8 cellular contexts compared by ENCODE assay signal in genomic region chr17:62968445-62968923, GRCh38. TPM values are rescaled to one million over a fixed set of nuclear protein-coding genes. Genes with fewer than 3 reads are reported as not detected.
DNase-seq lines count a peak whose midpoint lies in the region; ATAC-seq and TF ChIP-seq lines count a peak whose summit lies in the region.

No MANE protein-coding gene starts in this region.

- no peak overlapping the region for H3K27ac ChIP-seq in VCaP

- peaks cover 12% of the 10 kb centered on the region for H3K27me3 Mint-ChIP-seq in stimulated activated memory B cell treated with anti-CD40 and anti-IgM and Interleukin-4, amounts not matched to agents 10 μg/mL and 1 μg/mL and 100 μg/mL, for 72 hours

- H3K4me3 Mint-ChIP-seq in stimulated activated memory B cell treated with anti-CD40 and anti-IgM and Interleukin-4, amounts not matched to agents 10 μg/mL and 1 μg/mL and 100 μg/mL, for 72 hours, result no peak overlapping the region

- H3K4me1 Mint-ChIP-seq in stimulated activated memory B cell treated with anti-CD40 and anti-IgM and Interleukin-4, amounts not matched to agents 10 μg/mL and 1 μg/mL and 100 μg/mL, for 72 hours, result peaks cover 28% of the 10 kb centered on the region

- H3K9me3 Mint-ChIP-seq in stimulated activated memory B cell treated with anti-CD40 and anti-IgM and Interleukin-4, amounts not matched to agents 10 μg/mL and 1 μg/mL and 100 μg/mL, for 72 hours, result no peaks in the 10 kb centered on the region

- ATAC-seq in GM18517 (IDR thresholded peaks at IDR 0.05; ENCODE audit: unreplicated experiment) (peak; percentile 83), HG03159 (IDR thresholded peaks at IDR 0.05; ENCODE audit: unreplicated experiment) (peak; percentile 77)
- peak; percentile 67 for ATAC-seq in stimulated activated memory B cell treated with anti-CD40 and anti-IgM and Interleukin-4, amounts not matched to agents 10 μg/mL and 1 μg/mL and 100 μg/mL, for 72 hours

- H3K36me3 Mint-ChIP-seq in stimulated activated memory B cell treated with anti-CD40 and anti-IgM and Interleukin-4, amounts not matched to agents 10 μg/mL and 1 μg/mL and 100 μg/mL, for 72 hours, result no peaks in the 10 kb centered on the region

- H3K27ac Mint-ChIP-seq in stimulated activated memory B cell treated with anti-CD40 and anti-IgM and Interleukin-4, amounts not matched to agents 10 μg/mL and 1 μg/mL and 100 μg/mL, for 72 hours, result no peak overlapping the region

- TF ChIP-seq CTCF in AG09319 (IDR thresholded peaks at IDR 0.05; ENCODE audit: low read depth, low read length) (peak; percentile 90), VCaP (conservative IDR thresholded peaks at IDR 0.05) (peak; percentile 90)

- DNase-seq in AG09319 (ENCODE audit: extremely low read depth, low read depth) (peak; percentile 83), NCI-H2196 (lab: John Stamatoyannopoulos, UW; ENCODE audit: unreplicated experiment) (peak; percentile 85), dermis microvascular lymphatic vessel endothelial cell (ENCODE audit: low read depth in 2 of 2) (peak; percentile 86 to 92), lung microvascular endothelial cell (ENCODE audit: low read depth in 2 of 2) (peak; percentile 91 to 93)

RNA-seq across cellular contexts. Expression of gene TANC2, which starts 2.4 kb away (rescaled TPM):
- total RNA-seq in dermis microvascular lymphatic vessel endothelial cell (41.5 and 87.0 TPM in 2 replicates), lung microvascular endothelial cell (33.3 and 64.1 TPM in 2 replicates)
